26 cellular contexts compared by ENCODE assay signal in genomic region chr5:34820593-34820992, GRCh38. TPM values are rescaled to one million over a fixed set of nuclear protein-coding genes. Genes with fewer than 3 reads are reported as not detected.
"Had no signal": no experiment of that assay in that cellular context is flagged by ENCODE, and none has a peak within 500 bp of the region (broad histone marks: within the 10 kb centered on the region; RNA-seq: fewer than 3 reads in every experiment).

No MANE protein-coding gene starts in this region.

- H3K27ac Mint-ChIP-seq: naive thymus-derived CD4-positive, alpha-beta T cell; nephron progenitor cell; stimulated activated memory B cell treated with anti-CD40 and anti-IgM and Interleukin-4, amounts not matched to agents 10 μg/mL and 1 μg/mL and 100 μg/mL, for 72 hours; stimulated activated naive CD8-positive, alpha-beta T cell treated with anti-CD3 and anti-CD28 coated beads, Interleukin-15, Interleukin-2, amounts not matched to agents 100 ng/mL and 50 ng/mL, for 24 hours had no signal

- H3K4me2 ChIP-seq: hepatocyte had no signal

- H3K9me3 ChIP-seq: left ventricle myocardium inferior, psoas muscle, spleen, tibial artery, upper lobe of right lung, vagina had no signal

- ATAC-seq: left cardiac atrium; naive thymus-derived CD4-positive, alpha-beta T cell; psoas muscle; stimulated activated memory B cell treated with anti-CD40 and anti-IgM and Interleukin-4, amounts not matched to agents 10 μg/mL and 1 μg/mL and 100 μg/mL, for 72 hours; upper lobe of right lung had no signal

- H3K4me3 ChIP-seq: dorsolateral prefrontal cortex, hepatocyte, left ventricle myocardium inferior, lung, psoas muscle, spleen, tibial artery, upper lobe of right lung, vagina had no signal

- H3K27me3 ChIP-seq: dorsolateral prefrontal cortex, hepatocyte, spleen, tibial artery, upper lobe of right lung, vagina had no signal

- H3K27ac ChIP-seq: dorsolateral prefrontal cortex, hepatocyte, left ventricle myocardium inferior, parathyroid adenoma, psoas muscle, tibial artery, upper lobe of right lung, vagina had no signal

- H2AFZ ChIP-seq: hepatocyte, parathyroid adenoma had no signal

- H3K4me3 Mint-ChIP-seq: naive thymus-derived CD4-positive, alpha-beta T cell; nephron progenitor cell; stimulated activated memory B cell treated with anti-CD40 and anti-IgM and Interleukin-4, amounts not matched to agents 10 μg/mL and 1 μg/mL and 100 μg/mL, for 72 hours; stimulated activated naive CD8-positive, alpha-beta T cell treated with anti-CD3 and anti-CD28 coated beads, Interleukin-15, Interleukin-2, amounts not matched to agents 100 ng/mL and 50 ng/mL, for 24 hours had no signal

- H3K9ac ChIP-seq: parathyroid adenoma had no signal

- H3K4me1 ChIP-seq: left ventricle myocardium inferior, parathyroid adenoma, psoas muscle, spleen, tibial artery, upper lobe of right lung, vagina had no signal

- H3K4me1 Mint-ChIP-seq: nephron progenitor cell; stimulated activated memory B cell treated with anti-CD40 and anti-IgM and Interleukin-4, amounts not matched to agents 10 μg/mL and 1 μg/mL and 100 μg/mL, for 72 hours had no signal

- H3K9me3 Mint-ChIP-seq: nephron progenitor cell; stimulated activated memory B cell treated with anti-CD40 and anti-IgM and Interleukin-4, amounts not matched to agents 10 μg/mL and 1 μg/mL and 100 μg/mL, for 72 hours; stimulated activated naive CD8-positive, alpha-beta T cell treated with anti-CD3 and anti-CD28 coated beads, Interleukin-15, Interleukin-2, amounts not matched to agents 100 ng/mL and 50 ng/mL, for 24 hours had no signal

- DNase-seq: dorsolateral prefrontal cortex; effector CD8-positive, alpha-beta T cell; foreskin melanocyte; head of caudate nucleus; kidney; left cardiac atrium; left ventricle myocardium inferior; mesendoderm; naive thymus-derived CD4-positive, alpha-beta T cell; nephron progenitor cell; psoas muscle; retina; spleen; stimulated activated CD4-positive, alpha-beta T cell treated with anti-CD3 and anti-CD28 coated beads, Interleukin-15, amount 100 ng/mL, for 24 hours; stimulated activated CD4-positive, alpha-beta T cell treated with anti-CD3 and anti-CD28 coated beads, Interleukin-1b, Interleukin-23, amount 100 ng/mL, for 48 hours; stimulated activated CD4-positive, alpha-beta T cell treated with anti-CD3 and anti-CD28 coated beads, Interleukin-4, amount 100 ng/mL, for 24 hours; tibial artery; upper lobe of right lung had no signal

- H3K36me3 Mint-ChIP-seq: naive thymus-derived CD4-positive, alpha-beta T cell; stimulated activated memory B cell treated with anti-CD40 and anti-IgM and Interleukin-4, amounts not matched to agents 10 μg/mL and 1 μg/mL and 100 μg/mL, for 72 hours had no signal

RNA-seq across cellular contexts. Expression of gene TTC23L, which starts 18.4 kb away (rescaled TPM):
- total RNA-seq: left cardiac atrium, left ventricle myocardium inferior, omental fat pad, psoas muscle, skeletal muscle tissue had no signal
- polyA plus RNA-seq: hepatocyte; naive thymus-derived CD4-positive, alpha-beta T cell had no signal
